24 cellular contexts compared by ENCODE assay signal in genomic region chr4:167339781-167340180, GRCh38.
"Had no signal": no experiment of that assay in that cellular context is flagged by ENCODE, and none has a peak within 500 bp of the region (broad histone marks: within the 10 kb centered on the region; RNA-seq: fewer than 3 reads in every experiment).

No MANE protein-coding gene starts in this region.

- ATAC-seq: natural killer cell; psoas muscle; right lobe of liver; stimulated activated memory B cell treated with anti-CD40 and anti-IgM and Interleukin-4, amounts not matched to agents 10 μg/mL and 1 μg/mL and 100 μg/mL, for 72 hours; stimulated activated naive CD8-positive, alpha-beta T cell treated with anti-CD3 and anti-CD28 coated beads, Interleukin-15, Interleukin-2, amounts not matched to agents 100 U/mL and 50 U/mL, for 24 hours had no signal

- H3K4me3 ChIP-seq: left ventricle myocardium inferior, lung, neural progenitor cell, psoas muscle, right lobe of liver, smooth muscle cell, stomach, testis, thyroid gland, transverse colon, upper lobe of left lung, vagina had no signal

- DNase-seq: islet precursor cell; left ventricle myocardium inferior; mesendoderm; naive B cell; natural killer cell; nephron progenitor cell; occipital lobe; psoas muscle; right lobe of liver; stimulated activated CD4-positive, alpha-beta T cell treated with anti-CD3 and anti-CD28 coated beads, Interleukin-1b, Interleukin-23, amount 100 ng/mL, for 48 hours; stimulated activated CD4-positive, alpha-beta T cell treated with anti-CD3 and anti-CD28 coated beads, Interleukin-2, amount 100 ng/mL, for 48 hours; stimulated activated CD4-positive, alpha-beta T cell treated with anti-CD3 and anti-CD28 coated beads, Interleukin-4, amount 100 ng/mL, for 4 hours; stimulated activated CD8-positive, alpha-beta memory T cell treated with anti-CD3 and anti-CD28 coated beads, Interleukin-4, amount 100 ng/mL, for 48 hours; stimulated activated naive CD8-positive, alpha-beta T cell treated with anti-CD3 and anti-CD28 coated beads, Interleukin-15, Interleukin-2, amounts not matched to agents 100 U/mL and 50 U/mL, for 24 hours; stomach; testis; thyroid gland; transverse colon; upper lobe of left lung had no signal
